Comparison of ENCODE assay signal across 11 cellular contexts in the genomic region with DNA sequence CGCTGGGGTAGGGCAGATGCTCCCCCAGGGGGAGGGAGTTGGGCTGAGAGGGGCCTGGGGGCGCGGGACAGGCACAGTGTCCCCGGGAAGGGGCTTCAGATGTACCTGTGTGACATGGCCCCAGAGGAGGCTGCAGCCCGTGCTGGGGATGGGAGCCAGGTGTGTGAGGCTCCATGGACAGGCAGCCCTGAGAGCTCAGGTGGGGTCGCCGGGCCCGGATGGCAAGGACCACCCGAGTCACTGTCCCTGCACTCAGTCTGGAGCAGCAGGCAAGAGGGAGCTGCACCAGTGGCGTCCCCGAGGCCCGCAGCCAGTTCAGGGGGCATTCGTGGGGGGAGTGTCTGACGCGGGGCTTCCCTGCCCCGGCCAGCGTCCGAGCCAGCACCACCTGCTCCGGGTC. TPM values are rescaled to one million over a fixed set of nuclear protein-coding genes. Genes with fewer than 3 reads are reported as not detected.
"Had no signal": no experiment of that assay in that cellular context is flagged by ENCODE, and none has a peak within 500 bp of the region (broad histone marks: within the 10 kb centered on the region; RNA-seq: fewer than 3 reads in every experiment).

No MANE protein-coding gene starts in this region.

- ATAC-seq: HCT116 had no signal

- H2AFZ ChIP-seq: GM23338 had no signal

- H3K4me2 ChIP-seq: GM23338, KMS-11 had no signal

- H3K9me3 ChIP-seq: HAP-1 had no signal

- H3K4me3 ChIP-seq: GM23338, HAP-1 had no signal

- H3K27ac ChIP-seq: KMS-11 had no signal

- FAIRE-seq: HTR-8/SVneo had no signal

- DNase-seq: H7, HFFc6, IMR-90, Karpas-422, KBM-7 had no signal

- H3K36me3 ChIP-seq: HAP-1 had no signal

- H3K9ac ChIP-seq: KMS-11 had no signal

- H3K4me1 ChIP-seq: HAP-1 had no signal

RNA-seq across cellular contexts. Expression of a gene that starts 18.9 kb away (rescaled TPM):
- total RNA-seq: H4, H7, HFFc6, IMR-90 had no signal
- polyA plus RNA-seq: GM23338, IMR-90 had no signal
